In the genomic region with DNA sequence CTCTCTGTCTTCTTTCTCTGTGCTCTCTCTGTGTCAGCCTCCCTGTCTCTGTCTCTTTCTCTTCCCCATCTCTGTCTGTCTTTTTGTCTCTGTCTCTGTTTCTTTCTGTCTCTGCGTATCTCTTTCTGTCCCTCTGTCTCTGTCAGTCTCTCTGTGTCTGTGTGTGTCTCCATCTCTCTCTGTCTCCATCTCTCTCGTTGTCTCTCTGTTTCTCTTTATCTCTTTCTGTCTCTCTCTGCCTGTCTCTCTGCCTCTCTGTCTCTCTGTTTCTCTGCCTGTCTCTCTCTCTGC, we compare ENCODE assay signal across 20 cellular contexts. TPM values are rescaled to one million over a fixed set of nuclear protein-coding genes. Genes with fewer than 3 reads are reported as not detected.
DNase-seq lines count a peak whose midpoint lies in the region; ATAC-seq and TF ChIP-seq lines count a peak whose summit lies in the region.
"Had no signal": no experiment of that assay in that cellular context is flagged by ENCODE, and none has a peak within 500 bp of the region (broad histone marks: within the 10 kb centered on the region; RNA-seq: fewer than 3 reads in every experiment).

No MANE protein-coding gene starts in this region.

- peak overlapping the region; percentile 66 to 96 (median 93) for H3K27ac Mint-ChIP-seq in brain
- H3K27ac Mint-ChIP-seq: activated CD4-positive, alpha-beta memory T cell treated with anti-CD3 and anti-CD28 coated beads for 36 hours; CD4-positive, alpha-beta T cell had no signal

- H3K9me3 Mint-ChIP-seq in brain, result peaks cover 0 to 4% (median 0%) of the 10 kb centered on the region in 5 experiments
- H3K9me3 Mint-ChIP-seq: activated CD4-positive, alpha-beta memory T cell treated with anti-CD3 and anti-CD28 coated beads for 36 hours; CD4-positive, alpha-beta T cell had no signal

- H3K9me2 ChIP-seq in Karpas-422 (replicated peaks; ENCODE audit: insufficient read depth, low read length), result no peaks in the 10 kb centered on the region

- H3K4me3 Mint-ChIP-seq in brain, result peak overlapping the region; percentile 70 to 85 (median 79)
- H3K4me3 Mint-ChIP-seq: activated CD4-positive, alpha-beta memory T cell treated with anti-CD3 and anti-CD28 coated beads for 36 hours; CD4-positive, alpha-beta T cell had no signal

- H3K27me3 ChIP-seq in Karpas-422 (ENCODE audit: low read length) (no peaks in the 10 kb centered on the region), spleen (replicated peaks in 1 of 7) (peaks cover 0 to 69% (median 41%) of the 10 kb centered on the region in 7 donors)

- intact Hi-C loops in spleen (cut with DNase I; ENCODE audit: low total_unique reads), result no loop called here
- intact Hi-C loops in Right ventricle myocardium inferior (cut with DNase I), result no loop called here

- 29 to 52% (median 43%) methylated on average over 2 of the region's 2 CpGs for WGBS in spleen, 5 donors

- H3K27me3 Mint-ChIP-seq in brain, result peaks cover 36% of the 10 kb centered on the region

- H3K9me3 ChIP-seq in Karpas-422 (ENCODE audit: low read length) (no peaks in the 10 kb centered on the region), spleen (no peaks in the 10 kb centered on the region)
- H3K9me3 ChIP-seq: ascending aorta, heart left ventricle, pancreas had no signal

- H3K4me2 ChIP-seq in Karpas-422 (ENCODE audit: low read depth, low read length, poor library complexity, severe bottlenecking), result peak overlapping the region; percentile 78

- ATAC-seq in Right ventricle myocardium inferior (no peak), GM19452 (IDR thresholded peaks at IDR 0.05; ENCODE audit: unreplicated experiment) (no peak)
- ATAC-seq: heart left ventricle had no signal

- no peaks in the 10 kb centered on the region for H3K79me2 ChIP-seq in Karpas-422 (ENCODE audit: low read length)

- H3K36me3 Mint-ChIP-seq in brain, result no peaks in the 10 kb centered on the region
- H3K36me3 Mint-ChIP-seq: activated CD4-positive, alpha-beta memory T cell treated with anti-CD3 and anti-CD28 coated beads for 36 hours had no signal

- H2AFZ ChIP-seq in Karpas-422 (ENCODE audit: low read length), result peak overlapping the region; percentile 32; the same call in 1 of the 2 replicates

- H3K27ac ChIP-seq in Karpas-422 (ENCODE audit: low read length) (peak overlapping the region; percentile 72), spleen (peak overlapping the region in 6 of 8 donors; percentile 43 to 86 (median 66))
- H3K27ac ChIP-seq: ascending aorta, heart left ventricle, pancreas had no signal

- H3K4me1 ChIP-seq in Karpas-422 (ENCODE audit: low read length) (peaks cover 44% of the 10 kb centered on the region), spleen (peaks cover 19 to 85% (median 53%) of the 10 kb centered on the region in 6 donors)

- DNase-seq in NCI-H2171 treated with DMSO at 0.1 percent for 48 hours (lab: John Stamatoyannopoulos, UW), result peak; percentile 51
- no peak for DNase-seq in NCI-H2171 (lab: John Stamatoyannopoulos, UW)
- no peak for DNase-seq in Karpas-422
- DNase-seq in spleen, result no peak
- DNase-seq in Right ventricle myocardium inferior (ENCODE audit: missing footprints), result no peak
- DNase-seq in SW480 (ENCODE audit: low spot score), result no peak
- DNase-seq: 8988T; activated CD4-positive, alpha-beta memory T cell treated with anti-CD3 and anti-CD28 coated beads for 36 hours; CD4-positive, alpha-beta T cell; cortex of kidney; heart left ventricle; kidney glomerular epithelial cell; NCI-H226; stimulated activated CD4-positive, alpha-beta T cell treated with anti-CD3 and anti-CD28 coated beads, Interleukin-4, amount 100 ng/mL, for 1 hour; stimulated activated CD8-positive, alpha-beta memory T cell treated with anti-CD3 and anti-CD28 coated beads, Interleukin-4, amount 100 ng/mL, for 48 hours; trophoblast cell had no signal

- TF ChIP-seq CTCF in brain (conservative IDR thresholded peaks at IDR 0.05) (no peak), spleen (IDR thresholded peaks at IDR 0.05 in 8 of 11, conservative IDR thresholded peaks at IDR 0.05 in 3 of 11) (no peak)

- peak overlapping the region; percentile 67 for H3K9ac ChIP-seq in Karpas-422 (ENCODE audit: low read length)

- no peak for TF ChIP-seq POLR2A in spleen (IDR thresholded peaks at IDR 0.05)

- H3K4me1 Mint-ChIP-seq in brain, result peaks cover 41% of the 10 kb centered on the region

- H3K36me3 ChIP-seq in Karpas-422 (ENCODE audit: insufficient read depth, low read length) (no peaks in the 10 kb centered on the region), spleen (no peaks in the 10 kb centered on the region)
- H3K36me3 ChIP-seq: ascending aorta, heart left ventricle, pancreas had no signal

- H4K20me1 ChIP-seq in Karpas-422 (ENCODE audit: insufficient read depth, low read depth, low read length), result no peaks in the 10 kb centered on the region

- H3K4me3 ChIP-seq in Karpas-422 (ENCODE audit: low read length), result peak overlapping the region; percentile 57; the same call in 1 of the 2 replicates
- H3K4me3 ChIP-seq in spleen, result peak overlapping the region in 2 of 8 donors; percentile 36 to 63
- H3K4me3 ChIP-seq: ascending aorta, heart left ventricle, pancreas had no signal

RNA-seq across cellular contexts. Expression of gene TCF3, which starts 15.6 kb away (rescaled TPM):
- total RNA-seq in Karpas-422 (2014; rRNA removed; shearing (Covaris generic); ENCODE audit: low replicate concordance), result 91.5 and 284 TPM in 2 replicates
- polyA plus RNA-seq in brain (ENCODE audit: insufficient read depth, low read depth, low replicate concordance), result 116 TPM
- 100 to 1,000 TPM in 5 of 7 donors, 10 to 100 TPM in 2; 79.2 to 135 (median 107) TPM for total RNA-seq in spleen
- 10 to 100 TPM; 81.0 to 96.5 (median 88.9) TPM for polyA plus RNA-seq in spleen
- 25.3 TPM for total RNA-seq in Right ventricle myocardium inferior
